8 cellular contexts compared by ENCODE assay signal in the genomic region with DNA sequence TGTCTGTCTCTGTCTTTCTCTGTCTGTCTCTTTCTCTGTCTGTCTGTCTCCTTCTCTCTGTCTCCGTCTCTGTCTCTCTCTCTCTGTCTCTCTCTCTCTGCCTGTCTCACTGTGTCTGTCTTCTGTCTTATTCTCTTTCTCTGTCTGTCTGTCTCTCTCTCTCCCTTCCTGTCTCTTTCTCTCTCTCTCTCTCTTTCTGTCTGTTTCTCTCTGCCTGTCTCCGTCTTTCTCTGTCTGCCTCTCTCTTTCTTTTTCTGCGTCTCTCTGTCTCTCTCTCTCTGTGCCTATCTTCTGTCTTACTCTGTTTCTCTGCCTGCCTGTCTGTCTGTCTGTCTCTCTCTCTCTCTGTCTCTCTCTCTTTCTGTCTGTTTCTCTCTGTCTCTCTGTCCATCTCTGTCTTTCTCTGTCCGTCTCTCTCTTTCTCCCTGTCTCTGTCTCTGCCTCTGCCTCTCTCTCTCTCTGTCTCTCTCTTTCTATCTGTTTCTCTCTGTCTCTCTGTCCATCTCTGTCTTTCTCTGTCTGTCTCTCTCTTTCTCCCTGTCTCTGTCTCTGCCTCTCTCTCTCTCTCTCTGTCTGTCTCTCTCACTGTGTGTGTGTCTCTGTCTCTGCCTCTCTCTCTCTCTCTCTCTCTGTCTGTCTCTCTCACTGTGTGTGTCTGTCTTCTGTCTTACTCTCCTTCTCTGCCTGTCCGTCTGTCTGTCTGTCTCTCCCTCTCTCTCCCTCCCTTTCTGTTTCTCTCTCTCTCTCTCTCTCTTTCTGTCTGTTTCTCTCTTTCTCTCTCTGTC.
DNase-seq lines count a peak whose midpoint lies in the region; ATAC-seq, FAIRE-seq and TF ChIP-seq lines count a peak whose summit lies in the region.
"Not testable (repeated sequence)": the region's sequence is repeated elsewhere in the genome, so short reads cannot be mapped to it uniquely, and the experiment has no call there.

No MANE protein-coding gene starts in this region.

- TF ChIP-seq RAD21 in A549 (conservative IDR thresholded peaks at IDR 0.05 in 1 of 2, IDR thresholded peaks at IDR 0.05 in 1 of 2): not testable (repeated sequence)

- not testable (repeated sequence) for H3K4me3 Mint-ChIP-seq in T-cell; stimulated activated effector memory CD8-positive, alpha-beta T cell treated with anti-CD3 and anti-CD28 coated beads, Interleukin-12 subunit alpha, Interleukin-12 subunit beta, amount 100 ng/mL, for 72 hours

- TF ChIP-seq CTCF in A549 (IDR thresholded peaks at IDR 0.05); foreskin keratinocyte (conservative IDR thresholded peaks at IDR 0.05); left lung (IDR thresholded peaks at IDR 0.05): not testable (repeated sequence)

- not testable (repeated sequence) for H3K9me3 Mint-ChIP-seq in T-cell
- peaks cover 10% of the 10 kb centered on the region for H3K9me3 Mint-ChIP-seq in stimulated activated effector memory CD8-positive, alpha-beta T cell treated with anti-CD3 and anti-CD28 coated beads, Interleukin-12 subunit alpha, Interleukin-12 subunit beta, amount 100 ng/mL, for 72 hours

- not testable (repeated sequence) for TF ChIP-seq POLR2A in A549 (IDR thresholded peaks at IDR 0.05; ENCODE audit: low read length)

- H3K36me3 ChIP-seq in left lung: not testable (repeated sequence)

- DNase-seq in A549 (ENCODE audit: low read depth in 1 of 2, low spot score in 1 of 2); T-cell; foreskin keratinocyte; left lung; stimulated activated effector memory CD8-positive, alpha-beta T cell treated with anti-CD3 and anti-CD28 coated beads, Interleukin-12 subunit alpha, Interleukin-12 subunit beta, amount 100 ng/mL, for 72 hours (ENCODE audit: low spot score in 2 of 2): not testable (repeated sequence)

- H3K36me3 Mint-ChIP-seq in T-cell: not testable (repeated sequence)
- peaks cover 13% of the 10 kb centered on the region for H3K36me3 Mint-ChIP-seq in stimulated activated effector memory CD8-positive, alpha-beta T cell treated with anti-CD3 and anti-CD28 coated beads, Interleukin-12 subunit alpha, Interleukin-12 subunit beta, amount 100 ng/mL, for 72 hours

- not testable (repeated sequence) for TF ChIP-seq EP300 in A549 (IDR thresholded peaks at IDR 0.05)

- H3K27ac Mint-ChIP-seq in T-cell; stimulated activated effector memory CD8-positive, alpha-beta T cell treated with anti-CD3 and anti-CD28 coated beads, Interleukin-12 subunit alpha, Interleukin-12 subunit beta, amount 100 ng/mL, for 72 hours: not testable (repeated sequence)

- not testable (repeated sequence) for FAIRE-seq in A549 (lab: Jason Lieb, UNC)

- H3K9me3 ChIP-seq in A549, left lung: not testable (repeated sequence)

- ATAC-seq in A549 (peak; percentile 28 to 32; a peak in 3 of 6 replicates), GM19035 (IDR thresholded peaks at IDR 0.05; ENCODE audit: unreplicated experiment) (peak; percentile 26), HG02588 (IDR thresholded peaks at IDR 0.05; ENCODE audit: unreplicated experiment) (peak; percentile 33), HG03159 (IDR thresholded peaks at IDR 0.05; ENCODE audit: unreplicated experiment) (peak; percentile 32), T-cell (replicated peaks in 1 of 4) (peak in 3 of 4 experiments; percentile 21 to 35 (median 22)), foreskin keratinocyte (peak; percentile 49), left lung (peak; percentile 47)
- ATAC-seq in stimulated activated effector memory CD8-positive, alpha-beta T cell treated with anti-CD3 and anti-CD28 coated beads, Interleukin-12 subunit alpha, Interleukin-12 subunit beta, amount 100 ng/mL, for 72 hours: peak; percentile 39

- not testable (repeated sequence) for H3K27ac ChIP-seq in A549, foreskin keratinocyte, left lung

- POLR2A ChIA-PET in A549 (lab: Yijun Ruan, JAX); T-cell (lab: Charles Lee): not testable (repeated sequence)

- peaks cover 0 to 29% (median 0%) of the 10 kb centered on the region in 3 donors for H3K4me1 Mint-ChIP-seq in T-cell
- peaks cover 19% of the 10 kb centered on the region for H3K4me1 Mint-ChIP-seq in stimulated activated effector memory CD8-positive, alpha-beta T cell treated with anti-CD3 and anti-CD28 coated beads, Interleukin-12 subunit alpha, Interleukin-12 subunit beta, amount 100 ng/mL, for 72 hours

- not testable (repeated sequence) for H3K4me3 ChIP-seq in A549, left lung

- not testable (repeated sequence) for H3K27me3 ChIP-seq in foreskin keratinocyte, left lung

- H3K27me3 Mint-ChIP-seq in T-cell: peaks cover 6 to 16% of the 10 kb centered on the region in 2 donors

- CTCF ChIA-PET in A549 (lab: Yijun Ruan, JAX); T-cell (lab: Charles Lee): not testable (repeated sequence)

- H3K4me1 ChIP-seq in A549, foreskin keratinocyte, left lung: not testable (repeated sequence)

- WGBS in A549 (ENCODE audit: missing lambda C conversion rate): no CpG with 5 or more reads among the region's 5 CpGs

- intact Hi-C loops in left lung (cut with DNase I): not testable (repeated sequence)

- H3K4me2 ChIP-seq in A549: not testable (repeated sequence)
